Comparison of ENCODE assay signal across 18 cellular contexts in the genomic region with DNA sequence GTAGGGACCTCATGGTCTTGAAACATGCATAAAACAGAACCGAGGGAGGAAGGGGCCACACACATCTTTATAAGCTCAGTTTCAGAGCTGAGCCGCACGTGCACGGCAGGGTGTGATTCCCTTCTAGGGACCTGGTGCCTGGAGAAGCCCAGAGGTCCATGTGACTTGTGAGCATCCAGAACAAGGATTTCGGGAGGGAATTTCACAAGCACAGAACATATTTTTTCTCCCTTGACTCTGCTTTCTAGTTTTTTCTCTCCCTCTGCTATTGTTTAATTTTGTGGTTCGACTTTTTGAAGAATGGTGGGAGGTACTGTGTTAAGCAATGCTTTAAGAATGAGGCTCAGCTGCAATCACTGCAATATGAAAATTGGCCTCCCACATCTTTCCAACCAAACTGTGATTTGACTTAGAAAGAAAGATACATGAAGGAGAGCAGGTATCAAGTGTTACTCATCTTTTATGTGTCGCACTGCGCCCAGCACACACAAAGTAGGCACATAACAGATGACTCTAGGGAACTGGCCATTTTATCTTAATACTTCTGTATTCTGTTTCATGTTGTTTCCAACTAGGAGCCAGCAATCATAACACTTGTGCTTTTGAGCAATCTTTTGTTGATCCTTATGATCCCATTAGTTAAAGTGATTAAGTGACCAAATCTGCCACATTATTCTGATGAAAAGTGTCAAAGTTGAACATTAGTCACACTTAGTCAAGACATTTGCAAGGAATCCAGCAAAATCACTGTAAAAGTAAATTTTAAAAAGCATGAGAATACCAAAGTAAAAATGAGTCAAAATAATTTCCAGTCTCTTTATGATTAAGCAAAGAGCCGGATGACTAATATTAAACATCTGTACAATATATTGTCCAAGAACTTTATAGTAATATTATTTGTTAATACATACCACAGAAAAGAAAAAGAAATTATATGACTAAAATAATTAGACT.
DNase-seq lines count a peak whose midpoint lies in the region; ATAC-seq, FAIRE-seq and TF ChIP-seq lines count a peak whose summit lies in the region.
"Had no signal": no experiment of that assay in that cellular context is flagged by ENCODE, and none has a peak within 500 bp of the region (broad histone marks: within the 10 kb centered on the region; RNA-seq: fewer than 3 reads in every experiment).

No MANE protein-coding gene starts in this region.

- H3K27ac Mint-ChIP-seq in glutamatergic neuron (ENCODE audit: unreplicated experiment), result no peak overlapping the region
- H3K27ac Mint-ChIP-seq: activated CD4-positive, alpha-beta memory T cell treated with anti-CD3 and anti-CD28 coated beads, Interleukin-2, amount 10 ng/mL, durations not matched to agents 7 days and 5 days; neural progenitor cell had no signal

- peak; percentile 9 for DNase-seq in HS-5 (ENCODE audit: low read depth)
- DNase-seq in bronchial epithelial cell (ENCODE audit: low read depth), result peak; percentile 58
- no peak for DNase-seq in left lung
- DNase-seq in MM.1S, result no peak
- no peak for DNase-seq in DMS114 treated with DMSO at 0.1 percent for 48 hours (lab: John Stamatoyannopoulos, UW; ENCODE audit: unreplicated experiment)
- DNase-seq in GM13977 (ENCODE audit: low spot score), result no peak
- no peak for DNase-seq in glutamatergic neuron
- DNase-seq: activated CD4-positive, alpha-beta memory T cell treated with anti-CD3 and anti-CD28 coated beads, Interleukin-2, amount 10 ng/mL, durations not matched to agents 7 days and 5 days; activated naive CD4-positive, alpha-beta T cell treated with anti-CD3 and anti-CD28 coated beads, Interleukin-2, amount 50 U/mL, for 16 hours; activated T-cell treated with anti-CD3 and anti-CD28 coated beads, Interleukin-2, amount 50 U/mL, for 4 hours; colonic mucosa; DMS53; mucosa of descending colon; NCI-H1092; NCI-H526; SHP77 treated with DMSO at 0.1 percent for 48 hours had no signal

- in situ Hi-C loops in GM13977 (cut with MboI; ENCODE audit: low pct_unique_long_range_greater_than_20kb, low sequenced_read_pairs, unreplicated experiment), result no loop called here

- H3K27me3 Mint-ChIP-seq in glutamatergic neuron (ENCODE audit: unreplicated experiment), result peaks cover 2% of the 10 kb centered on the region
- H3K27me3 Mint-ChIP-seq: activated CD4-positive, alpha-beta memory T cell treated with anti-CD3 and anti-CD28 coated beads, Interleukin-2, amount 10 ng/mL, durations not matched to agents 7 days and 5 days had no signal

- H3K4me1 Mint-ChIP-seq in glutamatergic neuron (ENCODE audit: low read depth, unreplicated experiment), result peaks cover 15% of the 10 kb centered on the region

- H3K36me3 ChIP-seq in bronchial epithelial cell (ENCODE audit: control insufficient read depth, insufficient read depth, low read length) (no peaks in the 10 kb centered on the region), left lung (no peaks in the 10 kb centered on the region), MM.1S (replicated peaks; ENCODE audit: insufficient read depth, low read length) (no peaks in the 10 kb centered on the region)
- H3K36me3 ChIP-seq: colonic mucosa, neural progenitor cell had no signal

- H3K9me3 ChIP-seq in left lung (no peaks in the 10 kb centered on the region), MM.1S (replicated peaks; ENCODE audit: insufficient read depth, low read length) (no peaks in the 10 kb centered on the region)
- H3K9me3 ChIP-seq: colonic mucosa, mucosa of descending colon had no signal

- H4K20me1 ChIP-seq in MM.1S (ENCODE audit: insufficient read depth, low read length), result no peaks in the 10 kb centered on the region; the same call in 1 of the 2 replicates

- H3K9me2 ChIP-seq in MM.1S (replicated peaks; ENCODE audit: insufficient read depth, low read length), result no peaks in the 10 kb centered on the region

- H3K9me3 Mint-ChIP-seq in glutamatergic neuron (ENCODE audit: unreplicated experiment), result peaks cover 6% of the 10 kb centered on the region
- H3K9me3 Mint-ChIP-seq: activated CD4-positive, alpha-beta memory T cell treated with anti-CD3 and anti-CD28 coated beads, Interleukin-2, amount 10 ng/mL, durations not matched to agents 7 days and 5 days; activated T-cell treated with anti-CD3 and anti-CD28 coated beads, Interleukin-2, amount 50 U/mL, for 4 hours; neural progenitor cell had no signal

- peaks cover 12% of the 10 kb centered on the region for H3F3A ChIP-seq in MM.1S (ENCODE audit: insufficient read depth, low read length)

- intact Hi-C loops in left lung (cut with DNase I), result no loop called here

- no peaks in the 10 kb centered on the region for H3K79me2 ChIP-seq in MM.1S (ENCODE audit: low read length)

- no peak overlapping the region for H2AFZ ChIP-seq in MM.1S (ENCODE audit: low read length)
- H2AFZ ChIP-seq: neural progenitor cell had no signal

- no peak overlapping the region for H3K4me3 Mint-ChIP-seq in glutamatergic neuron (ENCODE audit: unreplicated experiment)
- H3K4me3 Mint-ChIP-seq: activated CD4-positive, alpha-beta memory T cell treated with anti-CD3 and anti-CD28 coated beads, Interleukin-2, amount 10 ng/mL, durations not matched to agents 7 days and 5 days; activated T-cell treated with anti-CD3 and anti-CD28 coated beads, Interleukin-2, amount 50 U/mL, for 4 hours; neural progenitor cell had no signal

- FAIRE-seq in A204.1 (lab: Jason Lieb, UNC) (peak; percentile 68), bronchial epithelial cell (lab: Jason Lieb, UNC) (no peak)

- TF ChIP-seq CTCF in bronchial epithelial cell (IDR thresholded peaks at IDR 0.05; ENCODE audit: insufficient read depth, low read length, severe bottlenecking) (no peak), left lung (IDR thresholded peaks at IDR 0.05) (no peak), MM.1S (IDR thresholded peaks at IDR 0.05; ENCODE audit: low read length) (no peak), GM13977 (IDR thresholded peaks at IDR 0.05; ENCODE audit: extremely low read depth, insufficient read depth, missing control alignments) (no peak), glutamatergic neuron (IDR thresholded peaks at IDR 0.05; ENCODE audit: partially characterized antibody, unreplicated experiment) (no peak)

- no peaks in the 10 kb centered on the region for H3K36me3 Mint-ChIP-seq in glutamatergic neuron (ENCODE audit: unreplicated experiment)
- H3K36me3 Mint-ChIP-seq: neural progenitor cell had no signal

- H3K27me3 ChIP-seq in bronchial epithelial cell (ENCODE audit: control insufficient read depth, insufficient read depth, low read length) (no peaks in the 10 kb centered on the region), left lung (no peaks in the 10 kb centered on the region), MM.1S (replicated peaks; ENCODE audit: insufficient read depth, low read length) (no peaks in the 10 kb centered on the region)
- H3K27me3 ChIP-seq: colonic mucosa, neural progenitor cell had no signal

- H3K9ac ChIP-seq in MM.1S (ENCODE audit: low read length), result no peak overlapping the region
- H3K9ac ChIP-seq: neural progenitor cell had no signal

- no peak overlapping the region for H3K27ac ChIP-seq in left lung
- H3K27ac ChIP-seq in MM.1S (ENCODE audit: low read length), result no peak overlapping the region
- H3K27ac ChIP-seq: colonic mucosa, neural progenitor cell had no signal

- no peak overlapping the region for H3K4me2 ChIP-seq in MM.1S (ENCODE audit: low read depth, low read length)
- H3K4me2 ChIP-seq: neural progenitor cell had no signal

- peak; percentile 44 for ATAC-seq in left lung
- ATAC-seq: activated T-cell treated with anti-CD3 and anti-CD28 coated beads, Interleukin-2, amount 50 U/mL, for 4 hours; mucosa of descending colon had no signal

- H3K4me1 ChIP-seq in left lung, result no peaks in the 10 kb centered on the region
- peaks cover 10% of the 10 kb centered on the region for H3K4me1 ChIP-seq in MM.1S (ENCODE audit: low read length)
- H3K4me1 ChIP-seq: colonic mucosa had no signal

- H3K4me3 ChIP-seq in bronchial epithelial cell (ENCODE audit: low read depth, low read length) (no peak overlapping the region), left lung (no peak overlapping the region), MM.1S (ENCODE audit: low read length) (no peak overlapping the region)
- H3K4me3 ChIP-seq: colonic mucosa, mucosa of descending colon, neural progenitor cell had no signal

Comparison
In these comparisons a context has a peak if more than half of its experiments do, and no peak if none do; other contexts are left out.
1. DNase-seq: peak in HS-5 (single experiment) and bronchial epithelial cell (single experiment); none in left lung (0 of 2), MM.1S (single experiment), DMS114 treated with DMSO at 0.1 percent for 48 hours (single experiment), GM13977 (single experiment) and glutamatergic neuron (single experiment).